In genomic region chr19:48899781-48900476, GRCh38 we compare ENCODE assay signal across 8 cellular contexts. TPM values are rescaled to one million over a fixed set of nuclear protein-coding genes. Genes with fewer than 3 reads are reported as not detected.
DNase-seq lines count a peak whose midpoint lies in the region; ATAC-seq lines count a peak whose summit lies in the region.

NUCB1 (plus strand) TSS chr19:48900312; CDS start chr19:48900797, 485 bp downstream.

- POLR2A ChIA-PET in activated CD8-positive, alpha-beta memory T cell treated with anti-CD3 and anti-CD28 coated beads for 36 hours (lab: Charles Lee): interaction anchor here (0.7 to 1.7 kb wide), 5 partner anchors 24 to 64 kb away, joined by 3 to 7 read pairs (median 5); partner anchors contain the start of gene PPP1R15A

- peaks cover 0 to 1% (median 0%) of the 10 kb centered on the region in 7 donors for H3K9me3 Mint-ChIP-seq in CD4-positive, CD25-positive, alpha-beta regulatory T cell

- H3K4me1 Mint-ChIP-seq in CD4-positive, CD25-positive, alpha-beta regulatory T cell: peaks cover 0 to 50% (median 17%) of the 10 kb centered on the region in 4 donors

- DNase-seq in CD4-positive, CD25-positive, alpha-beta regulatory T cell: peak; percentile 96 to 100 (median 98)
- peak; percentile 100 for DNase-seq in HT-29 (ENCODE audit: low spot score)
- DNase-seq in NOMO-1 (lab: John Stamatoyannopoulos, UW; ENCODE audit: unreplicated experiment in 2 of 2): peak; percentile 94 to 95
- peak; percentile 96 to 98 (median 98) for DNase-seq in effector memory CD4-positive, alpha-beta T cell
- peak; percentile 97 to 98 for DNase-seq in lung microvascular endothelial cell (ENCODE audit: low read depth in 2 of 2)
- peak; percentile 98 to 99 (median 99) for DNase-seq in stimulated activated CD4-positive, alpha-beta T cell treated with anti-CD3 and anti-CD28 coated beads, TNF-alpha, amount 100 ng/mL, for 48 hours (ENCODE audit: low read depth in 3 of 3)

- H3K27me3 Mint-ChIP-seq in CD4-positive, CD25-positive, alpha-beta regulatory T cell: peaks cover 20% of the 10 kb centered on the region

- ATAC-seq in CD4-positive, CD25-positive, alpha-beta regulatory T cell (ENCODE audit: low read depth in 2 of 2): peak; percentile 96
- ATAC-seq in GM19455 (IDR thresholded peaks at IDR 0.05; ENCODE audit: unreplicated experiment): peak; percentile 91

- H3K27me3 ChIP-seq in CD4-positive, CD25-positive, alpha-beta regulatory T cell (ENCODE audit: control insufficient read depth, insufficient read depth, low read length): peaks cover 2% of the 10 kb centered on the region
- H3K27me3 ChIP-seq in effector memory CD4-positive, alpha-beta T cell (replicated peaks; ENCODE audit: control insufficient read depth, insufficient read depth, low read length, poor library complexity, severe bottlenecking): peaks cover 5% of the 10 kb centered on the region

- peaks cover 9% of the 10 kb centered on the region for H3K36me3 Mint-ChIP-seq in CD4-positive, CD25-positive, alpha-beta regulatory T cell

- CTCF ChIA-PET in activated CD8-positive, alpha-beta memory T cell treated with anti-CD3 and anti-CD28 coated beads for 36 hours (lab: Charles Lee): interaction anchor here (0.6 to 2.2 kb wide), 3 partner anchors 41 to 94 kb away, joined by 4 to 7 read pairs (median 7); partner anchors contain the start of gene RUVBL2

- peaks cover 3% of the 10 kb centered on the region for H3K36me3 ChIP-seq in CD4-positive, CD25-positive, alpha-beta regulatory T cell (ENCODE audit: control insufficient read depth, insufficient read depth, low read length)
- peaks cover 4% of the 10 kb centered on the region for H3K36me3 ChIP-seq in effector memory CD4-positive, alpha-beta T cell (ENCODE audit: control insufficient read depth, insufficient read depth, low read length)

- peak within 1 kb of the TSS; percentile 91 to 99 (median 96) for H3K4me3 Mint-ChIP-seq in CD4-positive, CD25-positive, alpha-beta regulatory T cell

- peak within 1 kb of the TSS; percentile 96 to 97 (median 96) for H3K27ac Mint-ChIP-seq in CD4-positive, CD25-positive, alpha-beta regulatory T cell

- H3K27ac ChIP-seq in CD4-positive, CD25-positive, alpha-beta regulatory T cell (ENCODE audit: insufficient read depth, low read length, poor library complexity, severe bottlenecking): peak within 1 kb of the TSS; percentile 84
- peak within 1 kb of the TSS; percentile 83 for H3K27ac ChIP-seq in effector memory CD4-positive, alpha-beta T cell (ENCODE audit: insufficient read depth, low read length, poor library complexity, severe bottlenecking)

- H3K4me3 ChIP-seq in CD4-positive, CD25-positive, alpha-beta regulatory T cell (ENCODE audit: low read depth, low read length): peak within 1 kb of the TSS; percentile 83
- H3K4me3 ChIP-seq in effector memory CD4-positive, alpha-beta T cell (ENCODE audit: insufficient read depth, low read depth, low read length, poor library complexity, severe bottlenecking): peak within 1 kb of the TSS; percentile 71

- no peaks in the 10 kb centered on the region for H3K9me3 ChIP-seq in CD4-positive, CD25-positive, alpha-beta regulatory T cell (ENCODE audit: control insufficient read depth in 2 of 2, low read length in 2 of 2)
- H3K9me3 ChIP-seq in effector memory CD4-positive, alpha-beta T cell (ENCODE audit: control insufficient read depth, low read length): no peaks in the 10 kb centered on the region

- peaks cover 25% of the 10 kb centered on the region for H3K4me1 ChIP-seq in CD4-positive, CD25-positive, alpha-beta regulatory T cell (ENCODE audit: control insufficient read depth, insufficient read depth, low read length, poor library complexity, severe bottlenecking)
- H3K4me1 ChIP-seq in effector memory CD4-positive, alpha-beta T cell (ENCODE audit: control insufficient read depth, insufficient read depth, low read length, poor library complexity, severe bottlenecking): no peaks in the 10 kb centered on the region

RNA-seq across cellular contexts. Expression of gene NUCB1, which starts in this region (rescaled TPM):
- 133 TPM for total RNA-seq in CD4-positive, CD25-positive, alpha-beta regulatory T cell
- 10 to 100 TPM; 72.8 to 99.3 (median 86.4) TPM for polyA plus RNA-seq in CD4-positive, CD25-positive, alpha-beta regulatory T cell
- 160 and 185 TPM in 2 replicates for total RNA-seq in HT-29 (2014; rRNA removed; shearing (Covaris generic))
- total RNA-seq in activated CD8-positive, alpha-beta memory T cell treated with anti-CD3 and anti-CD28 coated beads for 36 hours: 10 to 100 TPM; 89.2 to 89.5 TPM
- 118 and 160 TPM in 2 replicates for total RNA-seq in lung microvascular endothelial cell

Comparison
In these comparisons a context has a peak if more than half of its experiments do, and no peak if none do; other contexts are left out.
1. Peak in every context shown above with its lines: DNase-seq, ATAC-seq, H3K4me3 ChIP-seq and H3K27ac ChIP-seq.